Comparison of ENCODE assay signal across 22 cellular contexts in genomic region chr10:53580465-53580864, GRCh38.
"Had no signal": no experiment of that assay in that cellular context is flagged by ENCODE, and none has a peak within 500 bp of the region (broad histone marks: within the 10 kb centered on the region; RNA-seq: fewer than 3 reads in every experiment).

No MANE protein-coding gene starts in this region.

- H3K27me3 Mint-ChIP-seq: activated naive CD8-positive, alpha-beta T cell; central memory CD8-positive, alpha-beta T cell; dendritic cell treated with granulocyte-macrophage colony-stimulating factor and Interleukin-4, amounts not matched to agents 40 ng/mL and 50 ng/mL, for 4 days; naive thymus-derived CD8-positive, alpha-beta T cell had no signal

- H3K4me1 Mint-ChIP-seq: central memory CD8-positive, alpha-beta T cell; naive thymus-derived CD8-positive, alpha-beta T cell had no signal

- H3K27ac Mint-ChIP-seq: activated naive CD8-positive, alpha-beta T cell; dendritic cell treated with granulocyte-macrophage colony-stimulating factor and Interleukin-4, amounts not matched to agents 40 ng/mL and 50 ng/mL, for 4 days; naive thymus-derived CD8-positive, alpha-beta T cell had no signal

- H3K36me3 Mint-ChIP-seq: activated naive CD8-positive, alpha-beta T cell; naive thymus-derived CD8-positive, alpha-beta T cell had no signal

- DNase-seq: activated CD4-positive, alpha-beta T cell treated with anti-CD3 and anti-CD28 coated beads for 48 hours; activated CD4-positive, alpha-beta T cell treated with anti-CD3 and anti-CD28 coated beads, Interleukin-2, amount 50 U/mL, for 48 hours; activated CD8-positive, alpha-beta memory T cell treated with anti-CD3 and anti-CD28 coated beads for 24 hours; activated effector memory CD4-positive, alpha-beta T cell treated with Interleukin-2 at 50 U/mL for 16 hours; activated naive CD4-positive, alpha-beta T cell treated with Interleukin-2 at 50 U/mL for 16 hours; anterior cingulate cortex; effector CD4-positive, alpha-beta T cell; foreskin fibroblast; heart left ventricle; hypothalamus; naive thymus-derived CD8-positive, alpha-beta T cell; right lobe of liver; stimulated activated CD4-positive, alpha-beta T cell treated with anti-CD3 and anti-CD28 coated beads, Interleukin-12 subunit alpha, Interleukin-12 subunit beta, amount 100 ng/mL, for 4 hours; stimulated activated CD4-positive, alpha-beta T cell treated with anti-CD3 and anti-CD28 coated beads, Interleukin-4, amount 100 ng/mL, for 1 hour; stimulated activated naive CD8-positive, alpha-beta T cell treated with anti-CD3 and anti-CD28 coated beads, Interleukin-15, Interleukin-2, amounts not matched to agents 100 U/mL and 50 U/mL, for 24 hours; trophoblast cell; uterus; WERI-Rb-1 had no signal

- ATAC-seq: activated CD4-positive, CD25-positive, alpha-beta regulatory T cell treated with anti-CD3 and anti-CD28 coated beads, Interleukin-2, amount 50 U/mL, for 24 hours; heart left ventricle; naive thymus-derived CD8-positive, alpha-beta T cell; right lobe of liver; stimulated activated naive CD8-positive, alpha-beta T cell treated with anti-CD3 and anti-CD28 coated beads, Interleukin-15, Interleukin-2, amounts not matched to agents 100 U/mL and 50 U/mL, for 24 hours had no signal

- H3K4me3 Mint-ChIP-seq: activated naive CD8-positive, alpha-beta T cell; central memory CD8-positive, alpha-beta T cell; dendritic cell treated with granulocyte-macrophage colony-stimulating factor and Interleukin-4, amounts not matched to agents 40 ng/mL and 50 ng/mL, for 4 days; naive thymus-derived CD8-positive, alpha-beta T cell had no signal

- H3K9me3 Mint-ChIP-seq: dendritic cell treated with granulocyte-macrophage colony-stimulating factor and Interleukin-4, amounts not matched to agents 40 ng/mL and 50 ng/mL, for 4 days had no signal
